ENCODE assay signal across 18 cellular contexts in genomic region chr6:143485967-143486366, GRCh38. TPM values are rescaled to one million over a fixed set of nuclear protein-coding genes. Genes with fewer than 3 reads are reported as not detected.
DNase-seq lines count a peak whose midpoint lies in the region; ATAC-seq, FAIRE-seq and TF ChIP-seq lines count a peak whose summit lies in the region.
"Had no signal": no experiment of that assay in that cellular context is flagged by ENCODE, and none has a peak within 500 bp of the region (broad histone marks: within the 10 kb centered on the region; RNA-seq: fewer than 3 reads in every experiment).

No MANE protein-coding gene starts in this region.

- 93 to 98% methylated on average over 2 of the region's 2 CpGs for WGBS in GM23248 (ENCODE audit: low coverage in 1 of 2, low lambda C conversion rate in 2 of 2, missing lambda C conversion rate in 2 of 2), 2 experiments
- 29% methylated on average over 2 of the region's 2 CpGs for WGBS in K562 (ENCODE audit: insufficient coverage, low coverage, missing lambda C conversion rate)

- H3K27me3 ChIP-seq in GM23248 (replicated peaks; ENCODE audit: insufficient read depth) (no peaks in the 10 kb centered on the region), K562 (ENCODE audit: control insufficient read depth in 2 of 2, insufficient read depth in 2 of 2, low read length in 2 of 2) (no peaks in the 10 kb centered on the region)
- H3K27me3 ChIP-seq: BE2C had no signal

- H3F3A ChIP-seq in GM23248 (ENCODE audit: insufficient read depth), result no peaks in the 10 kb centered on the region

- H3K4me3 ChIP-seq in AG10803 (ENCODE audit: low read length) (no peak overlapping the region), GM23248 (no peak overlapping the region), K562 (no peak overlapping the region)

- H3K27me3 Mint-ChIP-seq in activated T-cell treated with anti-CD3 and anti-CD28 coated beads, Interleukin-2, amount 50 U/mL, for 24 hours, result no peaks in the 10 kb centered on the region
- H3K27me3 Mint-ChIP-seq: CD4-positive, CD25-positive, alpha-beta regulatory T cell; CD8-positive, alpha-beta memory T cell had no signal

- H3K36me3 ChIP-seq in GM23248 (ENCODE audit: low read depth) (no peaks in the 10 kb centered on the region), K562 (ENCODE audit: control insufficient read depth, insufficient read depth, low read length) (no peaks in the 10 kb centered on the region)
- H3K36me3 ChIP-seq: BE2C had no signal

- H3K9ac ChIP-seq in GM23248 (no peak overlapping the region), K562 (ENCODE audit: insufficient read depth in 1 of 2, low read depth in 2 of 2, low read length in 2 of 2) (no peak overlapping the region)

- H4K20me1 ChIP-seq in GM23248 (ENCODE audit: insufficient read depth) (no peaks in the 10 kb centered on the region), K562 (replicated peaks; ENCODE audit: control insufficient read depth, insufficient read depth, low read length) (no peaks in the 10 kb centered on the region; the same call in 1 of the 2 replicates)

- H3K79me2 ChIP-seq in GM23248 (ENCODE audit: insufficient read depth), result no peaks in the 10 kb centered on the region
- H3K79me2 ChIP-seq in K562 (ENCODE audit: control insufficient read depth, insufficient read depth, low read length), result no peaks in the 10 kb centered on the region

- no peak for FAIRE-seq in K562 (lab: Jason Lieb, UNC)

- in situ Hi-C loops in GM23248 (cut with MboI), result no loop called here
- in situ Hi-C loops in K562 (cut with MboI), result no loop called here

- no peak for TF ChIP-seq POLR2A in K562 (conservative IDR thresholded peaks at IDR 0.05)

- H3K27ac ChIP-seq in GM23248 (no peak overlapping the region), K562 (ENCODE audit: extremely low read depth, low read depth, low read length) (no peak overlapping the region)

- no peak for TF ChIP-seq RAD21 in K562 (CRISPR knock-in tag; conservative IDR thresholded peaks at IDR 0.05 in 1 of 2, IDR thresholded peaks at IDR 0.05 in 1 of 2)

- H3K9me3 Mint-ChIP-seq in activated naive CD4-positive, alpha-beta T cell treated with anti-CD3 and anti-CD28 coated beads, Interleukin-2, amount 50 U/mL, for 72 hours, result no peaks in the 10 kb centered on the region
- no peaks in the 10 kb centered on the region for H3K9me3 Mint-ChIP-seq in activated T-cell treated with anti-CD3 and anti-CD28 coated beads, Interleukin-2, amount 50 U/mL, for 24 hours
- H3K9me3 Mint-ChIP-seq: CD8-positive, alpha-beta memory T cell had no signal

- intact Hi-C loops in K562 (cut with micrococcal nuclease), result no loop called here

- H3K9me2 ChIP-seq in GM23248 (ENCODE audit: insufficient read depth), result no peaks in the 10 kb centered on the region

- CTCF ChIA-PET in K562 (lab: Yijun Ruan, JAX; ENCODE audit: low intra/inter-chr PET ratio), result no interaction called here

- no peak for TF ChIP-seq EP300 in K562 (IDR thresholded peaks at IDR 0.05; ENCODE audit: low read length)

- H3K4me2 ChIP-seq in GM23248 (ENCODE audit: unreplicated experiment) (no peak overlapping the region), K562 (ENCODE audit: insufficient read depth, low read length) (no peak overlapping the region)

- H3K9me3 ChIP-seq in GM23248 (ENCODE audit: low read depth) (no peaks in the 10 kb centered on the region), K562 (replicated peaks; ENCODE audit: control insufficient read depth, insufficient read depth, low read depth, low read length) (no peaks in the 10 kb centered on the region)
- H3K9me3 ChIP-seq: BE2C had no signal

- BruUV-seq in K562 (replicated peaks; lab: Mats Ljungman, UMichigan), result no TSS peak

- H2AFZ ChIP-seq in GM23248 (no peak overlapping the region), K562 (ENCODE audit: low read depth, low read length) (no peak overlapping the region)

- H3K4me3 Mint-ChIP-seq in activated T-cell treated with anti-CD3 and anti-CD28 coated beads, Interleukin-2, amount 50 U/mL, for 24 hours, result no peak overlapping the region
- H3K4me3 Mint-ChIP-seq: CD4-positive, CD25-positive, alpha-beta regulatory T cell; CD8-positive, alpha-beta memory T cell had no signal

- no peak overlapping the region for H3K27ac Mint-ChIP-seq in activated naive CD4-positive, alpha-beta T cell treated with anti-CD3 and anti-CD28 coated beads, Interleukin-2, amount 50 U/mL, for 72 hours
- H3K27ac Mint-ChIP-seq in activated T-cell treated with anti-CD3 and anti-CD28 coated beads, Interleukin-2, amount 50 U/mL, for 24 hours, result no peak overlapping the region
- H3K27ac Mint-ChIP-seq: CD4-positive, CD25-positive, alpha-beta regulatory T cell had no signal

- peak; percentile 23 for DNase-seq in AG10803 (ENCODE audit: low read depth)
- peak; percentile 4 for DNase-seq in GM23248
- DNase-seq in K562 (ENCODE audit: extremely low read depth in 1 of 4, low spot score in 3 of 4), result no peak
- peak; percentile 19 for DNase-seq in iris pigment epithelial cell (ENCODE audit: low read depth)
- DNase-seq in activated naive CD4-positive, alpha-beta T cell treated with anti-CD3 and anti-CD28 coated beads, Interleukin-2, amount 50 U/mL, for 72 hours (ENCODE audit: low spot score in 2 of 2), result no peak
- no peak for DNase-seq in NCI-H69 (lab: John Stamatoyannopoulos, UW)
- no peak for DNase-seq in activated T-cell treated with anti-CD3 and anti-CD28 coated beads, Interleukin-2, amount 50 U/mL, for 24 hours
- DNase-seq: BE2C; C1 segment of cervical spinal cord; CD4-positive, CD25-positive, alpha-beta regulatory T cell; CD8-positive, alpha-beta memory T cell; COR-L47; DMS 273 treated with DMSO at 0.1 percent for 48 hours; DMS53; DND-41; GOT3; H7 had no signal

- no peaks in the 10 kb centered on the region for H3K36me3 Mint-ChIP-seq in activated naive CD4-positive, alpha-beta T cell treated with anti-CD3 and anti-CD28 coated beads, Interleukin-2, amount 50 U/mL, for 72 hours
- H3K36me3 Mint-ChIP-seq in activated T-cell treated with anti-CD3 and anti-CD28 coated beads, Interleukin-2, amount 50 U/mL, for 24 hours (ENCODE audit: low read depth), result peaks cover 33% of the 10 kb centered on the region

- H3K4me1 Mint-ChIP-seq in activated T-cell treated with anti-CD3 and anti-CD28 coated beads, Interleukin-2, amount 50 U/mL, for 24 hours (ENCODE audit: low read depth), result no peaks in the 10 kb centered on the region
- H3K4me1 Mint-ChIP-seq: CD8-positive, alpha-beta memory T cell had no signal

- TF ChIP-seq CTCF in AG10803 (conservative IDR thresholded peaks at IDR 0.05; ENCODE audit: low read length) (no peak), K562 (IDR thresholded peaks at IDR 0.05 in 2 of 3, conservative IDR thresholded peaks at IDR 0.05 in 1 of 3; ENCODE audit: insufficient read depth in 2 of 3, low read depth in 1 of 3, low read length in 3 of 3) (no peak)

- H3K4me1 ChIP-seq in GM23248 (ENCODE audit: insufficient read depth), result peaks cover 6% of the 10 kb centered on the region; the same call in 1 of the 2 replicates
- no peaks in the 10 kb centered on the region for H3K4me1 ChIP-seq in K562 (replicated peaks in 1 of 2; ENCODE audit: control insufficient read depth in 2 of 2, insufficient read depth in 2 of 2, low read length in 2 of 2)
- H3K4me1 ChIP-seq: BE2C had no signal

- H3K9me1 ChIP-seq in K562 (ENCODE audit: control insufficient read depth, insufficient read depth, low read length), result no peaks in the 10 kb centered on the region

- peak; percentile 82 for ATAC-seq in K562
- no peak for ATAC-seq in activated naive CD4-positive, alpha-beta T cell treated with anti-CD3 and anti-CD28 coated beads, Interleukin-2, amount 50 U/mL, for 72 hours
- ATAC-seq: HCT116 had no signal

- POLR2A ChIA-PET in K562 (lab: Yijun Ruan, JAX), result interaction anchor here (0.8 to 1.3 kb wide), 2 partner anchors 9 to 29 kb away, joined by 3 read pairs; no protein-coding TSS in a partner anchor

RNA-seq across cellular contexts. Expression of gene FUCA2, which starts 25.6 kb away (rescaled TPM):
- 57.2 and 63.0 TPM in 2 replicates for total RNA-seq in GM23248 (2014; rRNA removed; shearing (Covaris generic))
- polyA plus RNA-seq in GM23248 (2016; fragmentation: Nextera tagmentation; extraction: Ambion mirVana), result 108 and 111 TPM in 2 replicates
- total RNA-seq in K562 (2011; cell fraction: chromatin; rRNA removed; ENCODE audit: low replicate concordance), result 49.7 and 76.8 TPM in 2 replicates
- total RNA-seq in K562 (2011; cell fraction: nucleolus; rRNA removed), result 61.7 and 62.4 TPM in 2 replicates
- 96.9 and 141 TPM in 2 replicates for total RNA-seq in K562 (2011; cell fraction: nucleoplasm; rRNA removed)
- total RNA-seq in K562 (2014; rRNA removed), result 59.2 and 71.2 TPM in 2 replicates
- total RNA-seq in K562 (2014; rRNA removed; fragmentation: Illumina TruSeq; extraction: Trizol), result 79.3 and 82.9 TPM in 2 replicates
- 78.2 and 82.5 TPM in 2 replicates for total RNA-seq in K562 (2015; rRNA removed; fragmentation: Illumina TruSeq; extraction: Trizol)
- total RNA-seq in K562 (2021), result 112 and 117 TPM in 2 replicates
- polyA plus RNA-seq in K562 (2011; rRNA removed), result 58.7 and 80.9 TPM in 2 replicates
- polyA plus RNA-seq in K562 (2011; cell fraction: cytosol; rRNA removed), result 28.0 and 39.1 TPM in 2 replicates
- 30.3 and 35.2 TPM in 2 replicates for polyA plus RNA-seq in K562 (2011; cell fraction: nucleus; rRNA removed)
- 69.9 and 86.6 TPM in 2 replicates for polyA plus RNA-seq in K562 (2012)
- polyA plus RNA-seq in K562 (2014; fragmentation: Illumina TruSeq; extraction: Trizol), result 67.7 and 79.3 TPM in 2 replicates
- polyA plus RNA-seq in K562 (2014; fragmentation: Nextera tagmentation; extraction: Ambion mirVana), result 10 to 100 TPM; 20.6 to 23.9 TPM
- 66.8 and 72.6 TPM in 2 replicates for polyA plus RNA-seq in K562 (2014; rRNA removed)
- polyA minus RNA-seq in K562 (2011; rRNA and poly(A)+ RNA removed), result 43.7 and 55.0 TPM in 2 replicates
- polyA minus RNA-seq in K562 (2011; cell fraction: cytosol; rRNA and poly(A)+ RNA removed), result 26.0 and 28.3 TPM in 2 replicates
- polyA minus RNA-seq in K562 (2011; cell fraction: nucleus; rRNA and poly(A)+ RNA removed), result 9.2 and 14.8 TPM in 2 replicates
- 10 to 100 TPM; 12.1 to 17.6 TPM for total RNA-seq in activated naive CD4-positive, alpha-beta T cell treated with anti-CD3 and anti-CD28 coated beads, Interleukin-2, amount 50 U/mL, for 72 hours

RNA-seq across cellular contexts. Expression of gene PEX3, which starts 35.4 kb away (rescaled TPM):
- total RNA-seq in GM23248 (2014; rRNA removed; shearing (Covaris generic)), result 15.0 and 20.1 TPM in 2 replicates
- polyA plus RNA-seq in GM23248 (2016; fragmentation: Nextera tagmentation; extraction: Ambion mirVana) (32.8 and 35.0 TPM in 2 replicates), K562 (2011; rRNA removed) (39.2 and 55.7 TPM in 2 replicates), K562 (2014; fragmentation: Illumina TruSeq; extraction: Trizol) (20.8 and 26.5 TPM in 2 replicates), K562 (2014; fragmentation: Nextera tagmentation; extraction: Ambion mirVana) (10 to 100 TPM; 62.8 to 69.6 TPM), K562 (2014; rRNA removed) (17.1 and 17.3 TPM in 2 replicates)
- total RNA-seq in K562 (2011; cell fraction: chromatin; rRNA removed; ENCODE audit: low replicate concordance), result 17.1 and 21.7 TPM in 2 replicates
- 14.7 and 18.2 TPM in 2 replicates for total RNA-seq in K562 (2011; cell fraction: nucleolus; rRNA removed)
- total RNA-seq in K562 (2011; cell fraction: nucleoplasm; rRNA removed), result 14.9 and 22.7 TPM in 2 replicates
- total RNA-seq in K562 (2014; rRNA removed) (17.2 and 22.8 TPM in 2 replicates), K562 (2014; rRNA removed; fragmentation: Illumina TruSeq; extraction: Trizol) (30.8 and 32.7 TPM in 2 replicates), K562 (2015; rRNA removed; fragmentation: Illumina TruSeq; extraction: Trizol) (32.7 and 36.7 TPM in 2 replicates), K562 (2021) (18.0 and 21.8 TPM in 2 replicates)
- polyA plus RNA-seq in K562 (2011; cell fraction: cytosol; rRNA removed), result 12.2 and 12.8 TPM in 2 replicates
- polyA plus RNA-seq in K562 (2011; cell fraction: nucleus; rRNA removed), result 19.7 and 24.5 TPM in 2 replicates
- 16.2 and 21.4 TPM in 2 replicates for polyA plus RNA-seq in K562 (2012)
- polyA minus RNA-seq in K562 (2011; rRNA and poly(A)+ RNA removed), result 23.8 and 30.9 TPM in 2 replicates
- 14.9 and 20.1 TPM in 2 replicates for polyA minus RNA-seq in K562 (2011; cell fraction: cytosol; rRNA and poly(A)+ RNA removed)
- polyA minus RNA-seq in K562 (2011; cell fraction: nucleus; rRNA and poly(A)+ RNA removed), result 27.7 and 38.4 TPM in 2 replicates
- 10 to 100 TPM in 1 of 2 donors, 1 to 10 TPM in 1; 8.3 to 50.0 TPM for total RNA-seq in activated naive CD4-positive, alpha-beta T cell treated with anti-CD3 and anti-CD28 coated beads, Interleukin-2, amount 50 U/mL, for 72 hours

RNA-seq across cellular contexts. Expression of gene ADAT2, which starts 35.5 kb away (rescaled TPM):
- total RNA-seq in GM23248 (2014; rRNA removed; shearing (Covaris generic)), result 3.2 and 3.4 TPM in 2 replicates
- polyA plus RNA-seq in GM23248 (2016; fragmentation: Nextera tagmentation; extraction: Ambion mirVana), result 3.7 and 4.2 TPM in 2 replicates
- total RNA-seq in K562 (2011; cell fraction: chromatin; rRNA removed; ENCODE audit: low replicate concordance), result 32.1 and 107 TPM in 2 replicates
- 16.2 and 27.9 TPM in 2 replicates for total RNA-seq in K562 (2011; cell fraction: nucleolus; rRNA removed)
- total RNA-seq in K562 (2011; cell fraction: nucleoplasm; rRNA removed), result 52.9 and 88.3 TPM in 2 replicates
- 21.4 and 22.6 TPM in 2 replicates for total RNA-seq in K562 (2014; rRNA removed)
- 35.7 and 41.0 TPM in 2 replicates for total RNA-seq in K562 (2014; rRNA removed; fragmentation: Illumina TruSeq; extraction: Trizol)
- 29.0 and 32.7 TPM in 2 replicates for total RNA-seq in K562 (2015; rRNA removed; fragmentation: Illumina TruSeq; extraction: Trizol)
- total RNA-seq in K562 (2021), result 25.9 and 28.4 TPM in 2 replicates
- 48.4 and 60.6 TPM in 2 replicates for polyA plus RNA-seq in K562 (2011; rRNA removed)
- 8.6 and 19.2 TPM in 2 replicates for polyA plus RNA-seq in K562 (2011; cell fraction: cytosol; rRNA removed)
- polyA plus RNA-seq in K562 (2011; cell fraction: nucleus; rRNA removed), result 74.1 and 78.0 TPM in 2 replicates
- 19.4 and 22.7 TPM in 2 replicates for polyA plus RNA-seq in K562 (2012)
- 29.7 and 31.7 TPM in 2 replicates for polyA plus RNA-seq in K562 (2014; fragmentation: Illumina TruSeq; extraction: Trizol)
- 10 to 100 TPM; 13.0 to 18.5 TPM for polyA plus RNA-seq in K562 (2014; fragmentation: Nextera tagmentation; extraction: Ambion mirVana)
- polyA plus RNA-seq in K562 (2014; rRNA removed), result 46.7 and 62.5 TPM in 2 replicates
- polyA minus RNA-seq in K562 (2011; rRNA and poly(A)+ RNA removed), result 34.7 and 36.7 TPM in 2 replicates
- polyA minus RNA-seq in K562 (2011; cell fraction: cytosol; rRNA and poly(A)+ RNA removed), result 12.5 and 17.0 TPM in 2 replicates
- polyA minus RNA-seq in K562 (2011; cell fraction: nucleus; rRNA and poly(A)+ RNA removed), result 39.2 and 45.5 TPM in 2 replicates
- 10 to 100 TPM; 19.7 to 30.8 TPM for total RNA-seq in activated naive CD4-positive, alpha-beta T cell treated with anti-CD3 and anti-CD28 coated beads, Interleukin-2, amount 50 U/mL, for 72 hours

Comparison
In these comparisons a context has a peak if more than half of its experiments do, and no peak if none do; other contexts are left out.
1. DNase-seq: peak in AG10803 (single experiment), GM23248 (single experiment) and iris pigment epithelial cell (single experiment); none in K562 (0 of 4), activated naive CD4-positive, alpha-beta T cell treated with anti-CD3 and anti-CD28 coated beads, Interleukin-2, amount 50 U/mL, for 72 hours (0 of 2), NCI-H69 (single experiment) and activated T-cell treated with anti-CD3 and anti-CD28 coated beads, Interleukin-2, amount 50 U/mL, for 24 hours (single experiment).